1 cellular context compared by ENCODE assay signal in the genomic region with DNA sequence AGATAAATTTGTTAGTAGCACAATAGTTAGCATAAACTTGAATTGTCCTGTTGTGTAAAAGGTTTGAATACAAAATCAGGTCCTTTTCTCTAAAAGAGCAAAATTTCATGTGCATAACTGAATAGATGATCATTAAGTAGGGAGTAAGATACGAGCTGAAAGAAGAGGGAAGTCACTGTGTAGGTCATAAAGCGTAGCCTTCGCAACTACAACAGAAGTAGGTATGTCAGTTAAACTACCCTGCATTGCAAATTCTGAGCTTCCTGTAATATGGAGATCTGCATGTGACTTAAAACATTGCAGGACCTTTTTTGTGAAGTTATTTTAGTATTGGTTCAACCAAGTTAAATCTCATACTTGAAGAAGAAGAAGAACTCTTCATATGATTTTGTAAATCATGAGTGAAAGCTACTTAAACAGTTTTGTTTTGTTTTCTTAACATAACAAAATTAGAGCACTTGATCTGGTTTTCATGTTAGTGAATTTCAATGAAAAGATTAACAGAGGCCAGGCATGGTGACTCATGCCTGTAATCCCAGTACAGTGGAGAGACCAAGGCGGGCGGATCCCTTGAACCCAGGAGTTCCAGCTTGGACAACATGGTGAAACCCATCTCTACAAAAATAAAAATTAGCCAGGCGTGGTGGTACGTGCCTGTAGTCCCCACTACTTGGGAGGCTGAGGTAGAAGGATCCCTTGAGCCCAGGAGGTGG.
TF ChIP-seq lines count a peak whose summit lies in the region.

No MANE protein-coding gene starts in this region.

TF ChIP-seq in IMR-90, 13 proteins besides CTCF, POLR2A, EP300 and RAD21 (continued from another document):
- TF ChIP-seq, protein P1, sequence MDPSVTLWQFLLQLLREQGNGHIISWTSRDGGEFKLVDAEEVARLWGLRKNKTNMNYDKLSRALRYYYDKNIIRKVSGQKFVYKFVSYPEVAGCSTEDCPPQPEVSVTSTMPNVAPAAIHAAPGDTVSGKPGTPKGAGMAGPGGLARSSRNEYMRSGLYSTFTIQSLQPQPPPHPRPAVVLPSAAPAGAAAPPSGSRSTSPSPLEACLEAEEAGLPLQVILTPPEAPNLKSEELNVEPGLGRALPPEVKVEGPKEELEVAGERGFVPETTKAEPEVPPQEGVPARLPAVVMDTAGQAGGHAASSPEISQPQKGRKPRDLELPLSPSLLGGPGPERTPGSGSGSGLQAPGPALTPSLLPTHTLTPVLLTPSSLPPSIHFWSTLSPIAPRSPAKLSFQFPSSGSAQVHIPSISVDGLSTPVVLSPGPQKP (IDR thresholded peaks at IDR 0.05; ENCODE audit: borderline replicate concordance, low read depth, low read length) = no peak
